Comparison of ENCODE assay signal across 1 cellular context in genomic region chr17:74205274-74205673, GRCh38.
TF ChIP-seq lines count a peak whose summit lies in the region.

No MANE protein-coding gene starts in this region.

TF ChIP-seq in A549, 52 proteins besides CTCF, POLR2A, EP300 and RAD21 (continued from another document):
- TF ChIP-seq CEBPB (IDR thresholded peaks at IDR 0.05) (no peak), BCL3 (IDR thresholded peaks at IDR 0.05) (no peak), HOXA7 (CRISPR knock-in tag; IDR thresholded peaks at IDR 0.05) (no peak)
